26 cellular contexts compared by ENCODE assay signal in genomic region chr3:147099076-147099475, GRCh38.
"Had no signal": no experiment of that assay in that cellular context is flagged by ENCODE, and none has a peak within 500 bp of the region (broad histone marks: within the 10 kb centered on the region; RNA-seq: fewer than 3 reads in every experiment).

No MANE protein-coding gene starts in this region.

- H3K27me3 Mint-ChIP-seq: memory B cell; progenitor cell of endocrine pancreas; stimulated activated naive CD8-positive, alpha-beta T cell treated with anti-CD3 and anti-CD28 coated beads, Interleukin-15, amount 100 ng/mL, for 72 hours had no signal

- ATAC-seq: gastrocnemius medialis; left ventricle myocardium superior; lower lobe of right lung; natural killer cell; pancreas; right lobe of liver; stimulated activated naive CD8-positive, alpha-beta T cell treated with anti-CD3 and anti-CD28 coated beads, Interleukin-15, amount 100 ng/mL, for 72 hours; upper lobe of right lung had no signal

- H3K4me3 ChIP-seq: coronary artery, esophagus muscularis mucosa, gastrocnemius medialis, lower lobe of right lung, pancreas, right lobe of liver, suprapubic skin, transverse colon, upper lobe of right lung, uterus had no signal

- H3K4me3 Mint-ChIP-seq: memory B cell; natural killer cell; stimulated activated naive CD8-positive, alpha-beta T cell treated with anti-CD3 and anti-CD28 coated beads, Interleukin-15, amount 100 ng/mL, for 72 hours had no signal

- FAIRE-seq: endothelial cell of umbilical vein, keratinocyte, pancreas, small intestine had no signal

- H3K36me3 ChIP-seq: esophagus muscularis mucosa, gastrocnemius medialis, lower lobe of right lung, pancreas, right lobe of liver, suprapubic skin, transverse colon, upper lobe of right lung, uterus had no signal

- H3K27ac Mint-ChIP-seq: memory B cell; natural killer cell; progenitor cell of endocrine pancreas; stimulated activated naive CD8-positive, alpha-beta T cell treated with anti-CD3 and anti-CD28 coated beads, Interleukin-15, amount 100 ng/mL, for 72 hours had no signal

- DNase-seq: dermis blood vessel endothelial cell; effector memory CD4-positive, alpha-beta T cell; gastrocnemius medialis; head of caudate nucleus; left ventricle myocardium superior; lower lobe of right lung; natural killer cell; occipital lobe; pancreas; right lobe of liver; small intestine; stimulated activated CD4-positive, alpha-beta T cell treated with anti-CD3 and anti-CD28 coated beads, Interleukin-15, amount 100 ng/mL, for 24 hours; stimulated activated CD4-positive, alpha-beta T cell treated with anti-CD3 and anti-CD28 coated beads, Interleukin-2, amount 100 ng/mL, for 48 hours; stimulated activated CD8-positive, alpha-beta memory T cell treated with anti-CD3 and anti-CD28 coated beads, Interleukin-4, amount 100 ng/mL, for 48 hours; stimulated activated naive CD4-positive, alpha-beta T cell; stimulated activated naive CD8-positive, alpha-beta T cell treated with anti-CD3 and anti-CD28 coated beads, Interleukin-15, amount 100 ng/mL, for 72 hours; transverse colon; upper lobe of right lung; uterus had no signal

- H3K9me3 ChIP-seq: gastrocnemius medialis, lower lobe of right lung, right lobe of liver, suprapubic skin, transverse colon, upper lobe of right lung, uterus had no signal

- H3K27ac ChIP-seq: coronary artery, esophagus muscularis mucosa, gastrocnemius medialis, lower lobe of right lung, pancreas, right lobe of liver, suprapubic skin, transverse colon, upper lobe of right lung, uterus had no signal

- H3K27me3 ChIP-seq: esophagus muscularis mucosa, gastrocnemius medialis, pancreas, right lobe of liver, suprapubic skin, transverse colon, upper lobe of right lung, uterus had no signal

- H3K36me3 Mint-ChIP-seq: memory B cell had no signal

- H3K4me1 Mint-ChIP-seq: memory B cell; natural killer cell; stimulated activated naive CD8-positive, alpha-beta T cell treated with anti-CD3 and anti-CD28 coated beads, Interleukin-15, amount 100 ng/mL, for 72 hours had no signal

- H3K4me1 ChIP-seq: esophagus muscularis mucosa, gastrocnemius medialis, lower lobe of right lung, pancreas, right lobe of liver, suprapubic skin, transverse colon, upper lobe of right lung, uterus had no signal
